In genomic region chr5:67249590-67249895, GRCh38 we compare ENCODE assay signal across 17 cellular contexts. TPM values are rescaled to one million over a fixed set of nuclear protein-coding genes. Genes with fewer than 3 reads are reported as not detected.
DNase-seq lines count a peak whose midpoint lies in the region; ATAC-seq and TF ChIP-seq lines count a peak whose summit lies in the region.
"Had no signal": no experiment of that assay in that cellular context is flagged by ENCODE, and none has a peak within 500 bp of the region (broad histone marks: within the 10 kb centered on the region; RNA-seq: fewer than 3 reads in every experiment).

No MANE protein-coding gene starts in this region.

- intact Hi-C loops in left ventricle myocardium inferior (cut with micrococcal nuclease), result loop anchor here (10.0 kb wide), 2 partner anchors 1005 to 1215 kb away; no protein-coding TSS in a partner anchor
- intact Hi-C loops in upper lobe of right lung (cut with DNase I), result no loop called here

- H3K27ac ChIP-seq in tibial nerve (peak overlapping the region in 3 of 4 donors; percentile 31 to 79 (median 63)), left ventricle myocardium inferior (replicated peaks) (no peak overlapping the region), upper lobe of right lung (no peak overlapping the region)

- H3K27me3 ChIP-seq in tibial nerve, result no peaks in the 10 kb centered on the region
- H3K27me3 ChIP-seq in left ventricle myocardium inferior (ENCODE audit: low read depth), result no peaks in the 10 kb centered on the region
- H3K27me3 ChIP-seq in upper lobe of right lung, result no peaks in the 10 kb centered on the region

- TF ChIP-seq CTCF in fibroblast of the aortic adventitia (IDR thresholded peaks at IDR 0.05; ENCODE audit: insufficient read depth, low read length), result no peak
- no peak for TF ChIP-seq CTCF in tibial nerve (IDR thresholded peaks at IDR 0.05)
- no peak for TF ChIP-seq CTCF in left ventricle myocardium inferior (IDR thresholded peaks at IDR 0.05; ENCODE audit: borderline replicate concordance)
- no peak for TF ChIP-seq CTCF in upper lobe of right lung (IDR thresholded peaks at IDR 0.05)

- no peaks in the 10 kb centered on the region for H3K36me3 ChIP-seq in tibial nerve
- no peaks in the 10 kb centered on the region for H3K36me3 ChIP-seq in left ventricle myocardium inferior
- H3K36me3 ChIP-seq in upper lobe of right lung, result no peaks in the 10 kb centered on the region

- no peak for TF ChIP-seq POLR2A in tibial nerve (IDR thresholded peaks at IDR 0.05)

- no peak for ATAC-seq in upper lobe of right lung
- ATAC-seq: K562, left lobe of liver, natural killer cell, right cardiac atrium, T-cell, WTC11 had no signal

- H3K4me3 ChIP-seq in fibroblast of the aortic adventitia (ENCODE audit: low read depth, low read length), result no peak overlapping the region
- H3K4me3 ChIP-seq in tibial nerve, result no peak overlapping the region
- no peak overlapping the region for H3K4me3 ChIP-seq in left ventricle myocardium inferior
- H3K4me3 ChIP-seq in upper lobe of right lung, result no peak overlapping the region
- H3K4me3 ChIP-seq: K562 had no signal

- DNase-seq in NCI-H2227 (lab: John Stamatoyannopoulos, UW; ENCODE audit: unreplicated experiment), result peak; percentile 47
- no peak for DNase-seq in NCI-H2227 treated with DMSO at 0.1 percent for 48 hours (lab: John Stamatoyannopoulos, UW)
- peak; percentile 80 for DNase-seq in NCI-H524 treated with DMSO at 0.1 percent for 48 hours (lab: John Stamatoyannopoulos, UW)
- DNase-seq in fibroblast of the aortic adventitia (ENCODE audit: low read depth), result peak; percentile 51
- DNase-seq in tibial nerve (ENCODE audit: low spot score in 2 of 2), result no peak
- no peak for DNase-seq in left ventricle myocardium inferior
- DNase-seq in putamen (ENCODE audit: low spot score), result no peak
- DNase-seq in upper lobe of right lung, result no peak
- DNase-seq: caudate nucleus, natural killer cell, PC-3, right cardiac atrium, T-cell had no signal

- H3K9me3 ChIP-seq in tibial nerve, result no peaks in the 10 kb centered on the region
- H3K9me3 ChIP-seq in left ventricle myocardium inferior (replicated peaks), result peaks cover 5% of the 10 kb centered on the region
- H3K9me3 ChIP-seq in upper lobe of right lung, result no peaks in the 10 kb centered on the region

- 41 to 48% methylated on average over 3 of the region's 3 CpGs for WGBS in tibial nerve, 2 donors

- H3K4me1 ChIP-seq in tibial nerve, result peaks cover 0 to 47% (median 21%) of the 10 kb centered on the region in 4 donors
- peaks cover 31% of the 10 kb centered on the region for H3K4me1 ChIP-seq in left ventricle myocardium inferior
- peaks cover 18% of the 10 kb centered on the region for H3K4me1 ChIP-seq in upper lobe of right lung

- TF ChIP-seq EP300 in tibial nerve (IDR thresholded peaks at IDR 0.05), result no peak

RNA-seq across cellular contexts. Expression of gene CD180, which starts 52.9 kb away (rescaled TPM):
- total RNA-seq in fibroblast of the aortic adventitia (ENCODE audit: low replicate concordance), result 0.09 and 0.16 TPM in 2 replicates
- total RNA-seq in tibial nerve, result 1 to 10 TPM in 1 of 4 donors, under 1 TPM in 3; 0.21 to 2.7 (median 0.52) TPM
- total RNA-seq in left ventricle myocardium inferior, result 0.44 TPM
- 3.0 TPM for total RNA-seq in upper lobe of right lung
- total RNA-seq: epithelial cell of proximal tubule, PC-3, WTC11 had no signal

Comparison
In these comparisons a context has a peak if more than half of its experiments do, and no peak if none do; other contexts are left out.
1. DNase-seq: peak in NCI-H2227 (single experiment), NCI-H524 treated with DMSO at 0.1 percent for 48 hours (single experiment) and fibroblast of the aortic adventitia (single experiment); none in NCI-H2227 treated with DMSO at 0.1 percent for 48 hours (single experiment), tibial nerve (0 of 2), left ventricle myocardium inferior (single experiment), putamen (single experiment) and upper lobe of right lung (single experiment).
2. H3K27ac ChIP-seq: peak in tibial nerve (3 of 4); none in left ventricle myocardium inferior (single experiment) and upper lobe of right lung (single experiment).